ENCODE assay signal across 1 cellular context in the genomic region with DNA sequence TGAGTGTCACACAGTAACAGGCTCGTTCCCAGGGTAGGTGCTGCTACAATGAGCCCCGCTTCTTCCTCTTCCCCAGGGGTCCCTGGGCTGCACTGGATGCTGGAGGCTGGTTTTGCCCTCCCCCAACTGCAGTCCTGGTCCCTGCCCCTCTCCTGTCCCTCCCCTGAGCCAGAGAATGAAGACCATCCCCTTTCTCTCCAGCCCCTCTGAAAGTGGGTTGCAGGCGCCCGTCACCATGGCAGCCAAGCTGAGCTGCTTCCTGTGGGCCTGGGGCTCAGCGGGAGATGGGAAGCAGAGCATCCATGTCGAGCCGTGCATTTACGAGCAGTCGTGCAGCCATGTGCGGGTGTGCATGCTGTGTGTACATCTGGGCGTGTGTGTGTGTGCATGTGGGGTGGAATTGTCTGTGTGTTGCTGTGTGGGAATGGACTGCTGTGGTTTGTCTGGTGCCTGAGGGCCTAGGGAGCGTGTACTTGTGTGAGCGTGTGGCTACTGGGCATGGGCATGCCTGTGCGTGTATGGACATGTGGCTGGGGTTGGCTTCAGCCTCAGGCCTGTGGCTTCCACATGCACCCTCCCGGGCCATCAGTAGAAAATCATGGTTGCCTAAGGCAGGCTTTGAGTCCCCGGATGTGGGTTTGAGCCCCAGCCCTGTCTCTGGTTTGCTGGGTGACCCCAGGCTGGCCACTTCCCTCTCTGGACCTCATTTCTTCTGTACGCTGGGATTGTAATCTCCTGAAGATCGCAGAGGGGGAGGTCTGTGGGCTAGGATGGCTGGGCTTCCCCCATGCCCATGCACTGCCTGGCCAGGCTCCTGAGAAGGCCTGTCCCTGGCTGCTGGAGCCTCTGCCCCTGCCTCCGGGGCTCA.
A peak's percentile ranks its signal among the peaks of the same experiment; 100 is the strongest.
TF ChIP-seq lines count a peak whose summit lies in the region.

No MANE protein-coding gene starts in this region.

TF ChIP-seq in SK-N-SH, 30 proteins besides CTCF, POLR2A, EP300 and RAD21 (continued from another document):
- TF ChIP-seq, protein P1, sequence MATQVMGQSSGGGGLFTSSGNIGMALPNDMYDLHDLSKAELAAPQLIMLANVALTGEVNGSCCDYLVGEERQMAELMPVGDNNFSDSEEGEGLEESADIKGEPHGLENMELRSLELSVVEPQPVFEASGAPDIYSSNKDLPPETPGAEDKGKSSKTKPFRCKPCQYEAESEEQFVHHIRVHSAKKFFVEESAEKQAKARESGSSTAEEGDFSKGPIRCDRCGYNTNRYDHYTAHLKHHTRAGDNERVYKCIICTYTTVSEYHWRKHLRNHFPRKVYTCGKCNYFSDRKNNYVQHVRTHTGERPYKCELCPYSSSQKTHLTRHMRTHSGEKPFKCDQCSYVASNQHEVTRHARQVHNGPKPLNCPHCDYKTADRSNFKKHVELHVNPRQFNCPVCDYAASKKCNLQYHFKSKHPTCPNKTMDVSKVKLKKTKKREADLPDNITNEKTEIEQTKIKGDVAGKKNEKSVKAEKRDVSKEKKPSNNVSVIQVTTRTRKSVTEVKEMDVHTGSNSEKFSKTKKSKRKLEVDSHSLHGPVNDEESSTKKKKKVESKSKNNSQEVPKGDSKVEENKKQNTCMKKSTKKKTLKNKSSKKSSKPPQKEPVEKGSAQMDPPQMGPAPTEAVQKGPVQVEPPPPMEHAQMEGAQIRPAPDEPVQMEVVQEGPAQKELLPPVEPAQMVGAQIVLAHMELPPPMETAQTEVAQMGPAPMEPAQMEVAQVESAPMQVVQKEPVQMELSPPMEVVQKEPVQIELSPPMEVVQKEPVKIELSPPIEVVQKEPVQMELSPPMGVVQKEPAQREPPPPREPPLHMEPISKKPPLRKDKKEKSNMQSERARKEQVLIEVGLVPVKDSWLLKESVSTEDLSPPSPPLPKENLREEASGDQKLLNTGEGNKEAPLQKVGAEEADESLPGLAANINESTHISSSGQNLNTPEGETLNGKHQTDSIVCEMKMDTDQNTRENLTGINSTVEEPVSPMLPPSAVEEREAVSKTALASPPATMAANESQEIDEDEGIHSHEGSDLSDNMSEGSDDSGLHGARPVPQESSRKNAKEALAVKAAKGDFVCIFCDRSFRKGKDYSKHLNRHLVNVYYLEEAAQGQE (IDR thresholded peaks at IDR 0.05; ENCODE audit: low read depth, low read length): no peak
- no peak for TF ChIP-seq USF1 (IDR thresholded peaks at IDR 0.05; ENCODE audit: borderline replicate concordance, low read depth)
- TF ChIP-seq GATA2 (CRISPR knock-in tag; IDR thresholded peaks at IDR 0.05): peak; percentile 88
- TF ChIP-seq FOSL2 (IDR thresholded peaks at IDR 0.05; ENCODE audit: borderline replicate concordance, low read depth): no peak
- TF ChIP-seq, protein P2, sequence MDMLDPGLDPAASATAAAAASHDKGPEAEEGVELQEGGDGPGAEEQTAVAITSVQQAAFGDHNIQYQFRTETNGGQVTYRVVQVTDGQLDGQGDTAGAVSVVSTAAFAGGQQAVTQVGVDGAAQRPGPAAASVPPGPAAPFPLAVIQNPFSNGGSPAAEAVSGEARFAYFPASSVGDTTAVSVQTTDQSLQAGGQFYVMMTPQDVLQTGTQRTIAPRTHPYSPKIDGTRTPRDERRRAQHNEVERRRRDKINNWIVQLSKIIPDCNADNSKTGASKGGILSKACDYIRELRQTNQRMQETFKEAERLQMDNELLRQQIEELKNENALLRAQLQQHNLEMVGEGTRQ (IDR thresholded peaks at IDR 0.05; ENCODE audit: borderline replicate concordance, low read depth, low read length): no peak
- TF ChIP-seq, protein P3, sequence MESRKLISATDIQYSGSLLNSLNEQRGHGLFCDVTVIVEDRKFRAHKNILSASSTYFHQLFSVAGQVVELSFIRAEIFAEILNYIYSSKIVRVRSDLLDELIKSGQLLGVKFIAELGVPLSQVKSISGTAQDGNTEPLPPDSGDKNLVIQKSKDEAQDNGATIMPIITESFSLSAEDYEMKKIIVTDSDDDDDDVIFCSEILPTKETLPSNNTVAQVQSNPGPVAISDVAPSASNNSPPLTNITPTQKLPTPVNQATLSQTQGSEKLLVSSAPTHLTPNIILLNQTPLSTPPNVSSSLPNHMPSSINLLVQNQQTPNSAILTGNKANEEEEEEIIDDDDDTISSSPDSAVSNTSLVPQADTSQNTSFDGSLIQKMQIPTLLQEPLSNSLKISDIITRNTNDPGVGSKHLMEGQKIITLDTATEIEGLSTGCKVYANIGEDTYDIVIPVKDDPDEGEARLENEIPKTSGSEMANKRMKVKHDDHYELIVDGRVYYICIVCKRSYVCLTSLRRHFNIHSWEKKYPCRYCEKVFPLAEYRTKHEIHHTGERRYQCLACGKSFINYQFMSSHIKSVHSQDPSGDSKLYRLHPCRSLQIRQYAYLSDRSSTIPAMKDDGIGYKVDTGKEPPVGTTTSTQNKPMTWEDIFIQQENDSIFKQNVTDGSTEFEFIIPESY (IDR thresholded peaks at IDR 0.05; ENCODE audit: borderline replicate concordance, low read depth): no peak
- TF ChIP-seq, protein P4, sequence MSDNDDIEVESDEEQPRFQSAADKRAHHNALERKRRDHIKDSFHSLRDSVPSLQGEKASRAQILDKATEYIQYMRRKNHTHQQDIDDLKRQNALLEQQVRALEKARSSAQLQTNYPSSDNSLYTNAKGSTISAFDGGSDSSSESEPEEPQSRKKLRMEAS (IDR thresholded peaks at IDR 0.05; ENCODE audit: low read depth): peak; percentile 44; the same call in 1 of the 2 replicates
- no peak for TF ChIP-seq SMC3 (IDR thresholded peaks at IDR 0.05; ENCODE audit: low read depth, low read length)
- TF ChIP-seq YY1 (IDR thresholded peaks at IDR 0.05; ENCODE audit: low read depth): no peak
- peak; percentile 82 for TF ChIP-seq FOXJ3 (CRISPR knock-in tag; IDR thresholded peaks at IDR 0.05)
- TF ChIP-seq PBX3 (IDR thresholded peaks at IDR 0.05): no peak
- no peak for TF ChIP-seq RFX5 (IDR thresholded peaks at IDR 0.05; ENCODE audit: low read length)
- no peak for TF ChIP-seq JUND (IDR thresholded peaks at IDR 0.05)
- no peak for TF ChIP-seq TEAD4 (IDR thresholded peaks at IDR 0.05; ENCODE audit: borderline replicate concordance, insufficient read depth)
- no peak for TF ChIP-seq NRF1 (IDR thresholded peaks at IDR 0.05; ENCODE audit: low read depth, low read length)
- TF ChIP-seq TAF1 (IDR thresholded peaks at IDR 0.05; ENCODE audit: borderline replicate concordance, low read depth, low read length): no peak
- no peak for TF ChIP-seq GABPA (IDR thresholded peaks at IDR 0.05; ENCODE audit: low read depth)
- TF ChIP-seq NFIC (IDR thresholded peaks at IDR 0.05; ENCODE audit: borderline replicate concordance): no peak
- TF ChIP-seq TCF12 (IDR thresholded peaks at IDR 0.05): no peak
- TF ChIP-seq ELF1 (IDR thresholded peaks at IDR 0.05): no peak
- TF ChIP-seq POLR2AphosphoS5 (IDR thresholded peaks at IDR 0.05; ENCODE audit: low read depth, low read length): no peak
- no peak for TF ChIP-seq SIN3A (IDR thresholded peaks at IDR 0.05; ENCODE audit: borderline replicate concordance, low read depth, low read length)
- no peak for TF ChIP-seq MEF2A (IDR thresholded peaks at IDR 0.05; ENCODE audit: borderline replicate concordance, low read depth)
- no peak for TF ChIP-seq EZH2phosphoT487 (IDR thresholded peaks at IDR 0.05; ENCODE audit: borderline replicate concordance, low read depth)
- TF ChIP-seq, protein P5, sequence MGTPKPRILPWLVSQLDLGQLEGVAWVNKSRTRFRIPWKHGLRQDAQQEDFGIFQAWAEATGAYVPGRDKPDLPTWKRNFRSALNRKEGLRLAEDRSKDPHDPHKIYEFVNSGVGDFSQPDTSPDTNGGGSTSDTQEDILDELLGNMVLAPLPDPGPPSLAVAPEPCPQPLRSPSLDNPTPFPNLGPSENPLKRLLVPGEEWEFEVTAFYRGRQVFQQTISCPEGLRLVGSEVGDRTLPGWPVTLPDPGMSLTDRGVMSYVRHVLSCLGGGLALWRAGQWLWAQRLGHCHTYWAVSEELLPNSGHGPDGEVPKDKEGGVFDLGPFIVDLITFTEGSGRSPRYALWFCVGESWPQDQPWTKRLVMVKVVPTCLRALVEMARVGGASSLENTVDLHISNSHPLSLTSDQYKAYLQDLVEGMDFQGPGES (IDR thresholded peaks at IDR 0.05; ENCODE audit: low read depth, low read length): no peak
- no peak for TF ChIP-seq FOXM1 (IDR thresholded peaks at IDR 0.05; ENCODE audit: low read depth)
- no peak for TF ChIP-seq RXRA (IDR thresholded peaks at IDR 0.05; ENCODE audit: borderline replicate concordance, low read depth)
